In genomic region chr16:529012-529575, GRCh38 we compare ENCODE assay signal across 9 cellular contexts. TPM values are rescaled to one million over a fixed set of nuclear protein-coding genes. Genes with fewer than 3 reads are reported as not detected.
DNase-seq lines count a peak whose midpoint lies in the region; ATAC-seq, FAIRE-seq and TF ChIP-seq lines count a peak whose summit lies in the region.
"Had no signal": no experiment of that assay in that cellular context is flagged by ENCODE, and none has a peak within 500 bp of the region (broad histone marks: within the 10 kb centered on the region; RNA-seq: fewer than 3 reads in every experiment).

No MANE protein-coding gene starts in this region.

- intact Hi-C loops in activated T-helper 2 cell treated with anti-CD3 and anti-CD28 coated beads, Interferon-gamma antibody, Interleukin-2, Interleukin-4, amounts not matched to agents 10 μg/mL and 5 μg/mL and 100 μg/mL, durations not matched to agents 14 hours and 24 hours and 36 hours (cut with micrococcal nuclease) = loop anchor here (5.0 to 10.0 kb wide), 5 partner anchors 38 to 893 kb away; partner anchors contain the start of genes METTL26, NHLRC4, NME4 and PIGQ

- no peak for FAIRE-seq in RCC 7860 (lab: Jason Lieb, UNC)

- peak overlapping the region; percentile 95 for H3K4me3 Mint-ChIP-seq in activated T-cell treated with anti-CD3 and anti-CD28 coated beads, Interleukin-2, amount 50 U/mL, for 24 hours
- peak overlapping the region; percentile 95 for H3K4me3 Mint-ChIP-seq in activated T-helper 2 cell treated with anti-CD3 and anti-CD28 coated beads, Interferon-gamma antibody, Interleukin-2, Interleukin-4, amounts not matched to agents 10 μg/mL and 5 μg/mL and 100 μg/mL, durations not matched to agents 14 hours and 24 hours and 36 hours (ENCODE audit: low read depth)

- no peaks in the 10 kb centered on the region for H3K27me3 ChIP-seq in kidney epithelial cell (ENCODE audit: control insufficient read depth, insufficient read depth, low read length)
- no peaks in the 10 kb centered on the region for H3K27me3 ChIP-seq in thoracic aorta (replicated peaks; ENCODE audit: insufficient read depth)

- H3K27ac Mint-ChIP-seq in activated T-cell treated with anti-CD3 and anti-CD28 coated beads, Interleukin-2, amount 50 U/mL, for 24 hours = peak overlapping the region; percentile 97
- H3K27ac Mint-ChIP-seq in activated T-helper 2 cell treated with anti-CD3 and anti-CD28 coated beads, Interferon-gamma antibody, Interleukin-2, Interleukin-4, amounts not matched to agents 10 μg/mL and 5 μg/mL and 100 μg/mL, durations not matched to agents 14 hours and 24 hours and 36 hours = peak overlapping the region; percentile 92

- peaks cover 19 to 42% of the 10 kb centered on the region in 2 donors for H3K4me1 ChIP-seq in thoracic aorta (ENCODE audit: control insufficient read depth in 1 of 2, low read depth in 2 of 2)

- no peak overlapping the region for H3K27ac ChIP-seq in thoracic aorta

- H3K36me3 Mint-ChIP-seq in activated T-cell treated with anti-CD3 and anti-CD28 coated beads, Interleukin-2, amount 50 U/mL, for 24 hours (ENCODE audit: low read depth) = peaks cover 52% of the 10 kb centered on the region
- peaks cover 21% of the 10 kb centered on the region for H3K36me3 Mint-ChIP-seq in activated T-helper 2 cell treated with anti-CD3 and anti-CD28 coated beads, Interferon-gamma antibody, Interleukin-2, Interleukin-4, amounts not matched to agents 10 μg/mL and 5 μg/mL and 100 μg/mL, durations not matched to agents 14 hours and 24 hours and 36 hours (ENCODE audit: low read depth)

- ATAC-seq in thoracic aorta (ENCODE audit: insufficient number of reproducible peaks, low FRiP score, low read depth) (no peak), GM19328 (IDR thresholded peaks at IDR 0.05; ENCODE audit: unreplicated experiment) (no peak)

- H3K9me3 ChIP-seq in thoracic aorta = no peaks in the 10 kb centered on the region

- H3K9me3 Mint-ChIP-seq in activated T-cell treated with anti-CD3 and anti-CD28 coated beads, Interleukin-2, amount 50 U/mL, for 24 hours = no peaks in the 10 kb centered on the region
- no peaks in the 10 kb centered on the region for H3K9me3 Mint-ChIP-seq in activated T-helper 2 cell treated with anti-CD3 and anti-CD28 coated beads, Interferon-gamma antibody, Interleukin-2, Interleukin-4, amounts not matched to agents 10 μg/mL and 5 μg/mL and 100 μg/mL, durations not matched to agents 14 hours and 24 hours and 36 hours

- H3K4me3 ChIP-seq in kidney epithelial cell (ENCODE audit: low read depth, low read length) (peak overlapping the region; percentile 81), thoracic aorta (peak overlapping the region; percentile 79)

- no peaks in the 10 kb centered on the region for H3K27me3 Mint-ChIP-seq in activated T-cell treated with anti-CD3 and anti-CD28 coated beads, Interleukin-2, amount 50 U/mL, for 24 hours
- H3K27me3 Mint-ChIP-seq in activated T-helper 2 cell treated with anti-CD3 and anti-CD28 coated beads, Interferon-gamma antibody, Interleukin-2, Interleukin-4, amounts not matched to agents 10 μg/mL and 5 μg/mL and 100 μg/mL, durations not matched to agents 14 hours and 24 hours and 36 hours (ENCODE audit: low read depth) = no peaks in the 10 kb centered on the region

- peaks cover 45% of the 10 kb centered on the region for H3K4me1 Mint-ChIP-seq in activated T-cell treated with anti-CD3 and anti-CD28 coated beads, Interleukin-2, amount 50 U/mL, for 24 hours (ENCODE audit: low read depth)
- H3K4me1 Mint-ChIP-seq in activated T-helper 2 cell treated with anti-CD3 and anti-CD28 coated beads, Interferon-gamma antibody, Interleukin-2, Interleukin-4, amounts not matched to agents 10 μg/mL and 5 μg/mL and 100 μg/mL, durations not matched to agents 14 hours and 24 hours and 36 hours (ENCODE audit: low read depth) = peaks cover 19% of the 10 kb centered on the region

- DNase-seq in activated T-cell treated with anti-CD3 and anti-CD28 coated beads, Interleukin-2, amount 50 U/mL, for 24 hours = peak; percentile 44
- DNase-seq in activated T-cell treated with anti-CD3 and anti-CD28 coated beads, Interleukin-2, amount 50 U/mL, for 48 hours = no peak
- DNase-seq in activated T-helper 2 cell treated with anti-CD3 and anti-CD28 coated beads, Interferon-gamma antibody, Interleukin-2, Interleukin-4, amounts not matched to agents 10 μg/mL and 5 μg/mL and 100 μg/mL, durations not matched to agents 14 hours and 24 hours and 36 hours (ENCODE audit: low spot score) = no peak
- DNase-seq in kidney epithelial cell (ENCODE audit: low read depth) (no peak), thoracic aorta (ENCODE audit: low spot score) (no peak), GM19240 (ENCODE audit: insufficient read length, low spot score) (no peak), RCC 7860 (ENCODE audit: low spot score) (no peak)

- TF ChIP-seq CTCF in kidney epithelial cell (IDR thresholded peaks at IDR 0.05; ENCODE audit: insufficient read depth, low read length, poor library complexity, severe bottlenecking) (no peak), thoracic aorta (IDR thresholded peaks at IDR 0.05) (no peak)

- H3K36me3 ChIP-seq in kidney epithelial cell (ENCODE audit: control insufficient read depth, insufficient read depth, low read length) = peaks cover 2% of the 10 kb centered on the region
- H3K36me3 ChIP-seq in thoracic aorta = no peaks in the 10 kb centered on the region

RNA-seq across cellular contexts. Expression of gene CAPN15, which starts 1.6 kb away (rescaled TPM):
- 101 and 103 TPM in 2 replicates for total RNA-seq in activated T-helper 2 cell treated with anti-CD3 and anti-CD28 coated beads, Interferon-gamma antibody, Interleukin-2, Interleukin-4, amounts not matched to agents 10 μg/mL and 5 μg/mL and 100 μg/mL, durations not matched to agents 14 hours and 24 hours and 36 hours
- 47.1 and 54.5 TPM in 2 replicates for total RNA-seq in kidney epithelial cell
- total RNA-seq in thoracic aorta = 10 to 100 TPM; 46.2 to 96.6 TPM

RNA-seq across cellular contexts. Expression of gene PRR35, which starts 31.1 kb away (rescaled TPM):
- not detected in 2 replicates for total RNA-seq in activated T-helper 2 cell treated with anti-CD3 and anti-CD28 coated beads, Interferon-gamma antibody, Interleukin-2, Interleukin-4, amounts not matched to agents 10 μg/mL and 5 μg/mL and 100 μg/mL, durations not matched to agents 14 hours and 24 hours and 36 hours
- total RNA-seq in kidney epithelial cell (not detected in 2 replicates), thoracic aorta (under 1 TPM in 1 of 2 donors, not detected in 1; 0.42 TPM)
- total RNA-seq: activated CD8-positive, alpha-beta memory T cell treated with anti-CD3 and anti-CD28 coated beads for 36 hours had no signal

RNA-seq across cellular contexts. Expression of gene NHLRC4, which starts 37.7 kb away (rescaled TPM):
- 1.1 and 1.3 TPM in 2 replicates for total RNA-seq in activated T-helper 2 cell treated with anti-CD3 and anti-CD28 coated beads, Interferon-gamma antibody, Interleukin-2, Interleukin-4, amounts not matched to agents 10 μg/mL and 5 μg/mL and 100 μg/mL, durations not matched to agents 14 hours and 24 hours and 36 hours
- 0.46 and 2.3 TPM in 2 replicates for total RNA-seq in kidney epithelial cell
- total RNA-seq in thoracic aorta = 1 to 10 TPM; 2.0 to 3.2 TPM

RNA-seq across cellular contexts. Expression of gene PIGQ, which starts 40.7 kb away (rescaled TPM):
- 43.4 and 44.9 TPM in 2 replicates for total RNA-seq in activated T-helper 2 cell treated with anti-CD3 and anti-CD28 coated beads, Interferon-gamma antibody, Interleukin-2, Interleukin-4, amounts not matched to agents 10 μg/mL and 5 μg/mL and 100 μg/mL, durations not matched to agents 14 hours and 24 hours and 36 hours
- total RNA-seq in kidney epithelial cell (54.9 and 63.1 TPM in 2 replicates), thoracic aorta (10 to 100 TPM; 54.2 to 80.1 TPM)
